In genomic region chr15:52331490-52332240, GRCh38 we compare ENCODE assay signal across 8 cellular contexts. TPM values are rescaled to one million over a fixed set of nuclear protein-coding genes. Genes with fewer than 3 reads are reported as not detected.
A peak's percentile ranks its signal among the peaks of the same experiment; 100 is the strongest.
DNase-seq lines count a peak whose midpoint lies in the region; ATAC-seq and TF ChIP-seq lines count a peak whose summit lies in the region.

No MANE protein-coding gene starts in this region.

- BruUV-seq in MCF 10A (replicated peaks; lab: Mats Ljungman, UMichigan), result no TSS peak

- POLR2A ChIA-PET in MCF 10A (lab: Yijun Ruan, JAX), result interaction anchor here (0.8 to 2.3 kb wide), 11 partner anchors 13 to 404 kb away, joined by 3 to 11 read pairs (median 3); partner anchors contain the start of gene MYO5C

- peak; percentile 67 for TF ChIP-seq CTCF in GM10266 (IDR thresholded peaks at IDR 0.05; ENCODE audit: control insufficient read depth, insufficient read depth, low read depth, missing control alignments)
- peak; percentile 46 for TF ChIP-seq CTCF in MCF 10A (IDR thresholded peaks at IDR 0.05; ENCODE audit: unreplicated experiment)
- TF ChIP-seq CTCF in glutamatergic neuron (IDR thresholded peaks at IDR 0.05; ENCODE audit: partially characterized antibody, unreplicated experiment), result no peak

- H3K36me3 Mint-ChIP-seq in IgD-negative memory B cell, result peaks cover 14% of the 10 kb centered on the region
- peaks cover 14% of the 10 kb centered on the region for H3K36me3 Mint-ChIP-seq in MCF 10A (ENCODE audit: insufficient read depth, unreplicated experiment)
- H3K36me3 Mint-ChIP-seq in stimulated activated naive CD8-positive, alpha-beta T cell treated with anti-CD3 and anti-CD28 coated beads, Interleukin-15, Interleukin-2, amounts not matched to agents 100 ng/mL and 50 ng/mL, for 24 hours (ENCODE audit: low read depth), result peaks cover 11% of the 10 kb centered on the region
- H3K36me3 Mint-ChIP-seq in glutamatergic neuron (ENCODE audit: unreplicated experiment), result no peaks in the 10 kb centered on the region

- H3K9me3 Mint-ChIP-seq in IgD-negative memory B cell (no peaks in the 10 kb centered on the region), MCF 10A (ENCODE audit: unreplicated experiment) (no peaks in the 10 kb centered on the region), glutamatergic neuron (ENCODE audit: unreplicated experiment) (peaks cover 4% of the 10 kb centered on the region)
- no peaks in the 10 kb centered on the region for H3K9me3 Mint-ChIP-seq in stimulated activated naive CD8-positive, alpha-beta T cell treated with anti-CD3 and anti-CD28 coated beads, Interleukin-15, Interleukin-2, amounts not matched to agents 100 ng/mL and 50 ng/mL, for 24 hours

- intact Hi-C loops in MCF 10A (cut with micrococcal nuclease), result loop anchor here (1.0 kb wide), 7 partner anchors 75 to 404 kb away; no protein-coding TSS in a partner anchor

- ATAC-seq in GM21619 (IDR thresholded peaks at IDR 0.05; ENCODE audit: unreplicated experiment), result peak; percentile 90

- H3K4me1 Mint-ChIP-seq in IgD-negative memory B cell (peaks cover 10 to 13% (median 13%) of the 10 kb centered on the region in 3 donors), MCF 10A (ENCODE audit: insufficient read depth, unreplicated experiment) (peaks cover 21% of the 10 kb centered on the region), glutamatergic neuron (ENCODE audit: low read depth, unreplicated experiment) (peaks cover 15% of the 10 kb centered on the region)
- peaks cover 11% of the 10 kb centered on the region for H3K4me1 Mint-ChIP-seq in stimulated activated naive CD8-positive, alpha-beta T cell treated with anti-CD3 and anti-CD28 coated beads, Interleukin-15, Interleukin-2, amounts not matched to agents 100 ng/mL and 50 ng/mL, for 24 hours (ENCODE audit: low read depth)

- peak overlapping the region in 1 of 4 donors; percentile 12 for H3K4me3 Mint-ChIP-seq in IgD-negative memory B cell
- H3K4me3 Mint-ChIP-seq in MCF 10A (ENCODE audit: unreplicated experiment), result no peak overlapping the region
- peak overlapping the region; percentile 56 for H3K4me3 Mint-ChIP-seq in stimulated activated naive CD8-positive, alpha-beta T cell treated with anti-CD3 and anti-CD28 coated beads, Interleukin-15, Interleukin-2, amounts not matched to agents 100 ng/mL and 50 ng/mL, for 24 hours
- H3K4me3 Mint-ChIP-seq in glutamatergic neuron (ENCODE audit: unreplicated experiment), result no peak overlapping the region

- CTCF ChIA-PET in MCF 10A (lab: Yijun Ruan, JAX), result interaction anchor here (0.5 to 1.9 kb wide), 26 partner anchors 11 to 406 kb away, joined by 3 to 8 read pairs (median 3); no protein-coding TSS in a partner anchor

- no peaks in the 10 kb centered on the region for H3K27me3 Mint-ChIP-seq in IgD-negative memory B cell
- no peaks in the 10 kb centered on the region for H3K27me3 Mint-ChIP-seq in MCF 10A (ENCODE audit: insufficient read depth, unreplicated experiment)
- no peaks in the 10 kb centered on the region for H3K27me3 Mint-ChIP-seq in stimulated activated naive CD8-positive, alpha-beta T cell treated with anti-CD3 and anti-CD28 coated beads, Interleukin-15, Interleukin-2, amounts not matched to agents 100 ng/mL and 50 ng/mL, for 24 hours
- H3K27me3 Mint-ChIP-seq in glutamatergic neuron (ENCODE audit: unreplicated experiment), result no peaks in the 10 kb centered on the region

- H3K27ac Mint-ChIP-seq in IgD-negative memory B cell (peak overlapping the region in 2 of 3 donors; percentile 55 to 76), MCF 10A (ENCODE audit: low read depth, unreplicated experiment) (peak overlapping the region; percentile 57), glutamatergic neuron (ENCODE audit: unreplicated experiment) (no peak overlapping the region)
- peak overlapping the region; percentile 75 for H3K27ac Mint-ChIP-seq in stimulated activated naive CD8-positive, alpha-beta T cell treated with anti-CD3 and anti-CD28 coated beads, Interleukin-15, Interleukin-2, amounts not matched to agents 100 ng/mL and 50 ng/mL, for 24 hours

- DNase-seq in GM10266 (ENCODE audit: extremely low spot score), result peak; percentile 74
- DNase-seq in UCSD-AML1 (lab: John Stamatoyannopoulos, UW; ENCODE audit: unreplicated experiment), result peak; percentile 36
- DNase-seq in MCF 10A (ENCODE audit: unreplicated experiment), result peak; percentile 62
- DNase-seq in lung microvascular endothelial cell (ENCODE audit: low read depth in 2 of 2), result peak; percentile 70 to 78
- no peak for DNase-seq in glutamatergic neuron

RNA-seq across cellular contexts. Expression of gene MYO5C, which starts 36.1 kb away (rescaled TPM):
- polyA plus RNA-seq in IgD-negative memory B cell, result 0.88 TPM
- total RNA-seq in MCF 10A (2022) (25.7 and 29.4 TPM in 2 replicates), lung microvascular endothelial cell (7.4 and 8.5 TPM in 2 replicates), glutamatergic neuron (ENCODE audit: unreplicated experiment) (0.66 TPM)
